Comparison of ENCODE assay signal across 8 cellular contexts in genomic region chr12:42483534-42483857, GRCh38.
DNase-seq lines count a peak whose midpoint lies in the region; ATAC-seq and TF ChIP-seq lines count a peak whose summit lies in the region.

No MANE protein-coding gene starts in this region.

- H3K79me2 ChIP-seq in PC-9 (ENCODE audit: low read depth), result peaks cover 28% of the 10 kb centered on the region

- peak overlapping the region; percentile 54 for H3K27ac Mint-ChIP-seq in HFFc6

- POLR2A ChIA-PET in PC-9 (lab: Charles Lee; ENCODE audit: unreplicated experiment), result interaction anchor here (0.6 to 0.7 kb wide), 2 partner anchors 67 to 85 kb away, joined by 3 to 10 read pairs; no protein-coding TSS in a partner anchor

- H3K4me1 ChIP-seq in PC-9 (replicated peaks; ENCODE audit: insufficient read depth), result peaks cover 8% of the 10 kb centered on the region; the same call in 1 of the 2 replicates

- H3K27me3 ChIP-seq in PC-9 (ENCODE audit: insufficient read depth, low read depth), result no peaks in the 10 kb centered on the region

- H3K9me3 ChIP-seq in PC-9 (ENCODE audit: insufficient read depth, low read depth), result no peaks in the 10 kb centered on the region

- H3K4me1 Mint-ChIP-seq in HFFc6 (ENCODE audit: low read depth), result peaks cover 23% of the 10 kb centered on the region

- TF ChIP-seq CTCF in HFFc6 (IDR thresholded peaks at IDR 0.05) (no peak), PC-9 (conservative IDR thresholded peaks at IDR 0.05) (no peak), cardiac fibroblast (IDR thresholded peaks at IDR 0.05; ENCODE audit: low read depth, low read length) (no peak)

- intact Hi-C loops in PC-9 (cut with micrococcal nuclease; ENCODE audit: unreplicated experiment), result loop anchor here (1.0 to 5.0 kb wide), 3 partner anchors 86 to 799 kb away; no protein-coding TSS in a partner anchor

- CTCF ChIA-PET in PC-9 (lab: Charles Lee), result interaction anchor here (0.5 to 2.0 kb wide), 3 partner anchors 87 to 176 kb away, joined by 4 to 16 read pairs (median 6); no protein-coding TSS in a partner anchor

- peaks cover 10% of the 10 kb centered on the region for H3K27me3 Mint-ChIP-seq in HFFc6 (ENCODE audit: insufficient read depth)

- no peaks in the 10 kb centered on the region for H3K36me3 Mint-ChIP-seq in HFFc6 (ENCODE audit: low read depth)

- no peaks in the 10 kb centered on the region for H3K36me3 ChIP-seq in PC-9 (ENCODE audit: low read depth)

- BruUV-seq in PC-9 (replicated peaks; lab: Mats Ljungman, UMichigan), result no TSS peak

- H3K4me2 ChIP-seq in PC-9, result peak overlapping the region; percentile 76

- H2AFZ ChIP-seq in PC-9, result peak overlapping the region; percentile 95

- DNase-seq in HFFc6, result no peak
- DNase-seq in PC-9, result no peak
- DNase-seq in cardiac fibroblast (ENCODE audit: low read depth in 2 of 2), result peak in 1 of 2 donors; percentile 28
- DNase-seq in left lobe of liver (ENCODE audit: low spot score), result no peak
- DNase-seq in stimulated activated naive CD8-positive, alpha-beta T cell treated with anti-CD3 and anti-CD28 coated beads, Interleukin-15, Interleukin-2, amounts not matched to agents 100 U/mL and 50 U/mL, for 24 hours, result peak; percentile 59
- DNase-seq in mucosa of gallbladder (ENCODE audit: low spot score), result no peak
- DNase-seq in COLO829 (ENCODE audit: low spot score), result no peak

- H3K4me3 Mint-ChIP-seq in HFFc6, result peak overlapping the region; percentile 89

- peak; percentile 46 for ATAC-seq in GM18511 (IDR thresholded peaks at IDR 0.05; ENCODE audit: unreplicated experiment)
- peak; percentile 37 for ATAC-seq in left lobe of liver
- ATAC-seq in stimulated activated naive CD8-positive, alpha-beta T cell treated with anti-CD3 and anti-CD28 coated beads, Interleukin-15, Interleukin-2, amounts not matched to agents 100 U/mL and 50 U/mL, for 24 hours, result peak; percentile 37

- H4K20me1 ChIP-seq in PC-9 (ENCODE audit: insufficient read depth), result no peaks in the 10 kb centered on the region

- H3K9me3 Mint-ChIP-seq in HFFc6, result no peaks in the 10 kb centered on the region

- H3F3A ChIP-seq in PC-9 (ENCODE audit: insufficient read depth, low read depth), result no peaks in the 10 kb centered on the region; the same call in 1 of the 2 replicates

- no peak overlapping the region for H3K27ac ChIP-seq in PC-9

- H3K4me3 ChIP-seq in PC-9 (peak overlapping the region; percentile 92), cardiac fibroblast (replicated peaks in 1 of 2; ENCODE audit: low read depth in 2 of 2, low read length in 2 of 2) (peak overlapping the region; percentile 74 to 79)

- H3K9me2 ChIP-seq in PC-9 (ENCODE audit: insufficient read depth), result no peaks in the 10 kb centered on the region; the same call in 1 of the 2 replicates
